Comparison of ENCODE assay signal across 12 cellular contexts in genomic region chr3:177516130-177517011, GRCh38.
DNase-seq lines count a peak whose midpoint lies in the region; ATAC-seq lines count a peak whose summit lies in the region.
"Had no signal": no experiment of that assay in that cellular context is flagged by ENCODE, and none has a peak within 500 bp of the region (broad histone marks: within the 10 kb centered on the region; RNA-seq: fewer than 3 reads in every experiment).

No MANE protein-coding gene starts in this region.

- no peaks in the 10 kb centered on the region for H3K27me3 ChIP-seq in adipocyte (replicated peaks; ENCODE audit: control insufficient read depth, insufficient read depth, low read length)

- peaks cover 31% of the 10 kb centered on the region for H3K4me1 ChIP-seq in adipocyte (ENCODE audit: control insufficient read depth, insufficient read depth, low read length)

- H3K4me3 Mint-ChIP-seq in stimulated activated effector memory CD8-positive, alpha-beta T cell treated with anti-CD3 and anti-CD28 coated beads, Interleukin-12 subunit alpha, Interleukin-12 subunit beta, amount 100 ng/mL, for 72 hours: no peak overlapping the region

- H3K4me1 Mint-ChIP-seq in stimulated activated effector memory CD8-positive, alpha-beta T cell treated with anti-CD3 and anti-CD28 coated beads, Interleukin-12 subunit alpha, Interleukin-12 subunit beta, amount 100 ng/mL, for 72 hours: peaks cover 8% of the 10 kb centered on the region

- H3K4me3 ChIP-seq in adipocyte (ENCODE audit: low read length): no peak overlapping the region

- no peaks in the 10 kb centered on the region for H3K9me3 Mint-ChIP-seq in stimulated activated effector memory CD8-positive, alpha-beta T cell treated with anti-CD3 and anti-CD28 coated beads, Interleukin-12 subunit alpha, Interleukin-12 subunit beta, amount 100 ng/mL, for 72 hours

- no peaks in the 10 kb centered on the region for H3K9me3 ChIP-seq in adipocyte (ENCODE audit: control insufficient read depth, low read length)

- no peaks in the 10 kb centered on the region for H3K36me3 Mint-ChIP-seq in stimulated activated effector memory CD8-positive, alpha-beta T cell treated with anti-CD3 and anti-CD28 coated beads, Interleukin-12 subunit alpha, Interleukin-12 subunit beta, amount 100 ng/mL, for 72 hours

- no peaks in the 10 kb centered on the region for H3K36me3 ChIP-seq in adipocyte (ENCODE audit: control insufficient read depth, insufficient read depth, low read length, severe bottlenecking)

- H3K9ac ChIP-seq in adipocyte (ENCODE audit: low read length): peak overlapping the region; percentile 26

- peak; percentile 63 for DNase-seq in DMS114 treated with DMSO at 0.1 percent for 48 hours (lab: John Stamatoyannopoulos, UW; ENCODE audit: unreplicated experiment)
- peak; percentile 90 for DNase-seq in adipocyte (ENCODE audit: low read depth)
- peak; percentile 68 for DNase-seq in Right ventricle myocardium superior
- peak; percentile 20 for DNase-seq in pulmonary artery endothelial cell (ENCODE audit: low read depth, low spot score)
- no peak for DNase-seq in stimulated activated effector memory CD8-positive, alpha-beta T cell treated with anti-CD3 and anti-CD28 coated beads, Interleukin-12 subunit alpha, Interleukin-12 subunit beta, amount 100 ng/mL, for 72 hours (ENCODE audit: low spot score in 2 of 2)
- no peak for DNase-seq in NCI-H2196 treated with DMSO at 0.1 percent for 48 hours (lab: John Stamatoyannopoulos, UW; ENCODE audit: unreplicated experiment)
- DNase-seq in activated T-cell treated with anti-CD3 and anti-CD28 coated beads, Interleukin-2, amount 50 U/mL, for 1 hour: no peak
- DNase-seq: activated naive CD4-positive, alpha-beta T cell treated with anti-CD3 and anti-CD28 coated beads, Interleukin-2, amount 50 U/mL, for 16 hours; DND-41; Karpas-422; left colon had no signal

- no peak overlapping the region for H3K27ac Mint-ChIP-seq in stimulated activated effector memory CD8-positive, alpha-beta T cell treated with anti-CD3 and anti-CD28 coated beads, Interleukin-12 subunit alpha, Interleukin-12 subunit beta, amount 100 ng/mL, for 72 hours

- intact Hi-C loops in Right ventricle myocardium superior (cut with DNase I): no loop called here

- ATAC-seq in Right ventricle myocardium superior (ENCODE audit: poor library complexity) (peak; percentile 83), GM18498 (IDR thresholded peaks at IDR 0.05; ENCODE audit: unreplicated experiment) (no peak)
- ATAC-seq in stimulated activated effector memory CD8-positive, alpha-beta T cell treated with anti-CD3 and anti-CD28 coated beads, Interleukin-12 subunit alpha, Interleukin-12 subunit beta, amount 100 ng/mL, for 72 hours: no peak
- ATAC-seq: left colon had no signal

Comparison
In these comparisons a context has a peak if more than half of its experiments do, and no peak if none do; other contexts are left out.
1. DNase-seq: peak in DMS114 treated with DMSO at 0.1 percent for 48 hours (single experiment), adipocyte (single experiment), Right ventricle myocardium superior (single experiment) and pulmonary artery endothelial cell (single experiment); none in stimulated activated effector memory CD8-positive, alpha-beta T cell treated with anti-CD3 and anti-CD28 coated beads, Interleukin-12 subunit alpha, Interleukin-12 subunit beta, amount 100 ng/mL, for 72 hours (0 of 2), NCI-H2196 treated with DMSO at 0.1 percent for 48 hours (single experiment) and activated T-cell treated with anti-CD3 and anti-CD28 coated beads, Interleukin-2, amount 50 U/mL, for 1 hour (single experiment).